8 cellular contexts compared by ENCODE assay signal in genomic region chr17:38673714-38674012, GRCh38. TPM values are rescaled to one million over a fixed set of nuclear protein-coding genes. Genes with fewer than 3 reads are reported as not detected.
DNase-seq lines count a peak whose midpoint lies in the region; ATAC-seq and TF ChIP-seq lines count a peak whose summit lies in the region.

No MANE protein-coding gene starts in this region.

- peaks cover 8% of the 10 kb centered on the region; the same call in 1 of the 2 replicates for H3K4me1 ChIP-seq in iPS-20b (ENCODE audit: insufficient read depth, low read length)

- H3K36me3 Mint-ChIP-seq in activated CD8-positive, alpha-beta T cell treated with anti-CD3 and anti-CD28 coated beads for 36 hours (ENCODE audit: low read depth), result peaks cover 17% of the 10 kb centered on the region
- H3K36me3 Mint-ChIP-seq in activated CD8-positive, alpha-beta T cell treated with anti-CD3 and anti-CD28 coated beads, Interleukin-2, amount 10 ng/mL, durations not matched to agents 7 days and 5 days (ENCODE audit: low read depth), result peaks cover 6% of the 10 kb centered on the region
- H3K36me3 Mint-ChIP-seq in T-helper 17 cell (ENCODE audit: low read depth), result no peaks in the 10 kb centered on the region

- H3K27ac ChIP-seq in iPS-20b (ENCODE audit: low read length), result no peak overlapping the region

- H3K9me3 ChIP-seq in T-helper 17 cell (ENCODE audit: control insufficient read depth, low read length, poor library complexity, severe bottlenecking) (no peaks in the 10 kb centered on the region), iPS-20b (ENCODE audit: insufficient read depth, low read depth, low read length) (no peaks in the 10 kb centered on the region)

- no peak overlapping the region for H3K27ac Mint-ChIP-seq in activated CD8-positive, alpha-beta T cell treated with anti-CD3 and anti-CD28 coated beads for 36 hours
- H3K27ac Mint-ChIP-seq in activated CD8-positive, alpha-beta T cell treated with anti-CD3 and anti-CD28 coated beads, Interleukin-2, amount 10 ng/mL, durations not matched to agents 7 days and 5 days, result no peak overlapping the region
- no peak overlapping the region for H3K27ac Mint-ChIP-seq in T-helper 17 cell

- no peak overlapping the region for H3K9ac ChIP-seq in iPS-20b (ENCODE audit: low read depth, low read length)

- no peaks in the 10 kb centered on the region for H3K36me3 ChIP-seq in iPS-20b (ENCODE audit: insufficient read depth, low read depth, low read length)

- ATAC-seq in activated CD8-positive, alpha-beta T cell treated with anti-CD3 and anti-CD28 coated beads for 36 hours, result no peak
- ATAC-seq in activated CD8-positive, alpha-beta T cell treated with anti-CD3 and anti-CD28 coated beads, Interleukin-2, amount 10 ng/mL, durations not matched to agents 7 days and 5 days, result no peak
- ATAC-seq in T-helper 17 cell (peak; percentile 4), HG02870 (IDR thresholded peaks at IDR 0.05; ENCODE audit: unreplicated experiment) (no peak)

- POLR2A ChIA-PET in activated CD8-positive, alpha-beta T cell treated with anti-CD3 and anti-CD28 coated beads for 36 hours (lab: Charles Lee), result interaction anchor here (1.0 to 9.3 kb wide), 4 partner anchors 29 to 117 kb away, joined by 3 to 112 read pairs (median 19); partner anchors contain the start of gene MLLT6
- POLR2A ChIA-PET in activated CD8-positive, alpha-beta T cell treated with anti-CD3 and anti-CD28 coated beads, Interleukin-2, amount 10 ng/mL, durations not matched to agents 7 days and 5 days (lab: Charles Lee), result interaction anchor here (0.6 kb wide), 1 partner anchor 14 kb away, joined by 3 read pairs; no protein-coding TSS in a partner anchor

- intact Hi-C loops in activated CD8-positive, alpha-beta T cell treated with anti-CD3 and anti-CD28 coated beads for 36 hours (cut with micrococcal nuclease), result no loop called here

- H3K4me1 Mint-ChIP-seq in activated CD8-positive, alpha-beta T cell treated with anti-CD3 and anti-CD28 coated beads for 36 hours (ENCODE audit: low read depth), result peaks cover 41% of the 10 kb centered on the region
- H3K4me1 Mint-ChIP-seq in activated CD8-positive, alpha-beta T cell treated with anti-CD3 and anti-CD28 coated beads, Interleukin-2, amount 10 ng/mL, durations not matched to agents 7 days and 5 days (ENCODE audit: low read depth), result peaks cover 40% of the 10 kb centered on the region
- H3K4me1 Mint-ChIP-seq in T-helper 17 cell, result peaks cover 7% of the 10 kb centered on the region

- no peaks in the 10 kb centered on the region for H3K9me3 Mint-ChIP-seq in activated CD8-positive, alpha-beta T cell treated with anti-CD3 and anti-CD28 coated beads for 36 hours
- H3K9me3 Mint-ChIP-seq in activated CD8-positive, alpha-beta T cell treated with anti-CD3 and anti-CD28 coated beads, Interleukin-2, amount 10 ng/mL, durations not matched to agents 7 days and 5 days (ENCODE audit: insufficient read depth), result no peaks in the 10 kb centered on the region

- H3K4me3 Mint-ChIP-seq in activated CD8-positive, alpha-beta T cell treated with anti-CD3 and anti-CD28 coated beads for 36 hours, result peak overlapping the region; percentile 76
- no peak overlapping the region for H3K4me3 Mint-ChIP-seq in activated CD8-positive, alpha-beta T cell treated with anti-CD3 and anti-CD28 coated beads, Interleukin-2, amount 10 ng/mL, durations not matched to agents 7 days and 5 days
- H3K4me3 Mint-ChIP-seq in T-helper 17 cell, result peak overlapping the region; percentile 25

- H3K27me3 ChIP-seq in iPS-20b (ENCODE audit: insufficient read depth, low read length), result peaks cover 83% of the 10 kb centered on the region

- H3K4me3 ChIP-seq in iPS-20b (ENCODE audit: low read length), result peak overlapping the region; percentile 55; the same call in 1 of the 2 replicates

- DNase-seq in activated CD8-positive, alpha-beta T cell treated with anti-CD3 and anti-CD28 coated beads for 36 hours, result no peak
- DNase-seq in activated CD8-positive, alpha-beta T cell treated with anti-CD3 and anti-CD28 coated beads, Interleukin-2, amount 10 ng/mL, durations not matched to agents 7 days and 5 days, result no peak
- no peak for DNase-seq in T-helper 17 cell
- peak; percentile 5 for DNase-seq in superior temporal gyrus (ENCODE audit: extremely low spot score)
- DNase-seq in T-helper 1 cell, result no peak
- DNase-seq in stimulated activated naive CD4-positive, alpha-beta T cell treated with Interleukin-2 at 50 U/mL for 16 hours (lab: John Stamatoyannopoulos, UW), result no peak

- peaks cover 27% of the 10 kb centered on the region for H3K27me3 Mint-ChIP-seq in activated CD8-positive, alpha-beta T cell treated with anti-CD3 and anti-CD28 coated beads for 36 hours
- peaks cover 34% of the 10 kb centered on the region for H3K27me3 Mint-ChIP-seq in activated CD8-positive, alpha-beta T cell treated with anti-CD3 and anti-CD28 coated beads, Interleukin-2, amount 10 ng/mL, durations not matched to agents 7 days and 5 days (ENCODE audit: low read depth)
- peaks cover 38% of the 10 kb centered on the region for H3K27me3 Mint-ChIP-seq in T-helper 17 cell

- no peak for TF ChIP-seq CTCF in activated CD8-positive, alpha-beta T cell treated with anti-CD3 and anti-CD28 coated beads for 36 hours (IDR thresholded peaks at IDR 0.05)

- CTCF ChIA-PET in activated CD8-positive, alpha-beta T cell treated with anti-CD3 and anti-CD28 coated beads for 36 hours (lab: Charles Lee), result interaction anchor here (1.1 to 12.2 kb wide), 4 partner anchors 9 to 89 kb away, joined by 3 to 160 read pairs (median 20); partner anchors contain the start of gene CISD3
- CTCF ChIA-PET in activated CD8-positive, alpha-beta T cell treated with anti-CD3 and anti-CD28 coated beads, Interleukin-2, amount 10 ng/mL, durations not matched to agents 7 days and 5 days (lab: Charles Lee), result interaction anchor here (2.9 to 4.9 kb wide), 3 partner anchors 58 to 115 kb away, joined by 6 to 40 read pairs (median 29); partner anchors contain the start of gene CISD3

RNA-seq across cellular contexts. Expression of gene EPOP, which starts 1.1 kb away (rescaled TPM):
- total RNA-seq in activated CD8-positive, alpha-beta T cell treated with anti-CD3 and anti-CD28 coated beads for 36 hours, result 10 to 100 TPM; 31.8 to 32.2 TPM
- total RNA-seq in activated CD8-positive, alpha-beta T cell treated with anti-CD3 and anti-CD28 coated beads, Interleukin-2, amount 10 ng/mL, durations not matched to agents 7 days and 5 days, result 10 to 100 TPM; 11.4 to 11.6 TPM
- total RNA-seq in T-helper 17 cell, result 1 to 10 TPM in 1 of 2 donors, under 1 TPM in 1; 0.60 to 1.1 TPM

RNA-seq across cellular contexts. Expression of gene MLLT6, which starts 31.4 kb away (rescaled TPM):
- 100 to 1,000 TPM; 145 to 148 TPM for total RNA-seq in activated CD8-positive, alpha-beta T cell treated with anti-CD3 and anti-CD28 coated beads for 36 hours
- 100 to 1,000 TPM; 211 to 219 TPM for total RNA-seq in activated CD8-positive, alpha-beta T cell treated with anti-CD3 and anti-CD28 coated beads, Interleukin-2, amount 10 ng/mL, durations not matched to agents 7 days and 5 days
- 100 to 1,000 TPM; 304 to 334 TPM for total RNA-seq in T-helper 17 cell

RNA-seq across cellular contexts. Expression of gene CISD3, which starts 56.5 kb away (rescaled TPM):
- total RNA-seq in activated CD8-positive, alpha-beta T cell treated with anti-CD3 and anti-CD28 coated beads for 36 hours, result 10 to 100 TPM; 43.2 to 44.2 TPM
- total RNA-seq in activated CD8-positive, alpha-beta T cell treated with anti-CD3 and anti-CD28 coated beads, Interleukin-2, amount 10 ng/mL, durations not matched to agents 7 days and 5 days, result 10 to 100 TPM; 48.2 to 56.1 TPM
- 10 to 100 TPM; 12.0 to 12.8 TPM for total RNA-seq in T-helper 17 cell

Comparison
In these comparisons a context has a peak if more than half of its experiments do, and no peak if none do; other contexts are left out.
1. RNA of gene EPOP, which starts 1.1 kb away (total RNA-seq): 31.8 to 32.2 TPM in activated CD8-positive, alpha-beta T cell treated with anti-CD3 and anti-CD28 coated beads for 36 hours and 11.4 to 11.6 TPM in activated CD8-positive, alpha-beta T cell treated with anti-CD3 and anti-CD28 coated beads, Interleukin-2, amount 10 ng/mL, durations not matched to agents 7 days and 5 days; 0.60 to 1.1 TPM in T-helper 17 cell; every median in the first group is over 4 times any median in the second.